18 cellular contexts compared by ENCODE assay signal in genomic region chr13:113413898-113414282, GRCh38. TPM values are rescaled to one million over a fixed set of nuclear protein-coding genes. Genes with fewer than 3 reads are reported as not detected.
DNase-seq lines count a peak whose midpoint lies in the region; ATAC-seq and TF ChIP-seq lines count a peak whose summit lies in the region.
"Had no signal": no experiment of that assay in that cellular context is flagged by ENCODE, and none has a peak within 500 bp of the region (broad histone marks: within the 10 kb centered on the region; RNA-seq: fewer than 3 reads in every experiment).

No MANE protein-coding gene starts in this region.

- intact Hi-C loops in right lobe of liver (cut with DNase I) = no loop called here

- H3K36me3 ChIP-seq in esophagus (ENCODE audit: control insufficient read depth in 2 of 2, insufficient read depth in 2 of 2, low read length in 1 of 2) (no peaks in the 10 kb centered on the region), right lobe of liver (no peaks in the 10 kb centered on the region), suprapubic skin (no peaks in the 10 kb centered on the region)
- H3K36me3 ChIP-seq: ovary had no signal

- no peaks in the 10 kb centered on the region for H3K4me1 Mint-ChIP-seq in WTC11
- H3K4me1 Mint-ChIP-seq: activated naive CD8-positive, alpha-beta T cell treated with anti-CD3 and anti-CD28 coated beads for 36 hours; CD4-positive, CD25-positive, alpha-beta regulatory T cell had no signal

- no peak overlapping the region for H3K4me3 Mint-ChIP-seq in WTC11
- H3K4me3 Mint-ChIP-seq: activated naive CD8-positive, alpha-beta T cell treated with anti-CD3 and anti-CD28 coated beads for 36 hours; CD4-positive, CD25-positive, alpha-beta regulatory T cell had no signal

- H3K9me3 ChIP-seq in esophagus (ENCODE audit: control insufficient read depth in 2 of 2, insufficient read depth in 1 of 2, low read depth in 1 of 2, low read length in 1 of 2) = no peaks in the 10 kb centered on the region
- H3K9me3 ChIP-seq in right lobe of liver = no peaks in the 10 kb centered on the region
- H3K9me3 ChIP-seq in suprapubic skin = no peaks in the 10 kb centered on the region
- H3K9me3 ChIP-seq: ovary had no signal

- H3K36me3 Mint-ChIP-seq in WTC11 = no peaks in the 10 kb centered on the region
- H3K36me3 Mint-ChIP-seq: activated naive CD8-positive, alpha-beta T cell treated with anti-CD3 and anti-CD28 coated beads for 36 hours; CD4-positive, CD25-positive, alpha-beta regulatory T cell had no signal

- peak; percentile 6; the same call in 1 of the 2 replicates for TF ChIP-seq EP300 in Ishikawa (IDR thresholded peaks at IDR 0.05; ENCODE audit: borderline replicate concordance)
- TF ChIP-seq EP300 in suprapubic skin (IDR thresholded peaks at IDR 0.05) = no peak

- no peaks in the 10 kb centered on the region for H3K9me3 Mint-ChIP-seq in WTC11

- WGBS in esophagus, 2 donors = 59 to 67% methylated on average over 9 of the region's 9 CpGs
- WGBS in right lobe of liver (ENCODE audit: insufficient coverage, low coverage, low lambda C conversion rate, missing lambda C conversion rate) = no CpG with 5 or more reads among the region's 9 CpGs
- 67% methylated on average over 3 of the region's 9 CpGs for WGBS in suprapubic skin

- H3K4me1 ChIP-seq in esophagus (ENCODE audit: control insufficient read depth in 2 of 2, insufficient read depth in 2 of 2, low read length in 1 of 2) (peaks cover 0 to 3% of the 10 kb centered on the region in 2 donors), right lobe of liver (no peaks in the 10 kb centered on the region), suprapubic skin (peaks cover 24% of the 10 kb centered on the region)

- H3K27ac ChIP-seq in esophagus (ENCODE audit: low read depth in 2 of 2, low read length in 1 of 2) (peak overlapping the region; percentile 27 to 48), right lobe of liver (no peak overlapping the region), suprapubic skin (peak overlapping the region; percentile 49)
- H3K27ac ChIP-seq: ovary, PC-9 had no signal

- H3K27me3 Mint-ChIP-seq in WTC11 (ENCODE audit: low read depth) = no peaks in the 10 kb centered on the region

- peak in 2 of 4 donors; percentile 13 to 30 for ATAC-seq in right lobe of liver
- no peak for ATAC-seq in WTC11
- ATAC-seq in omental fat pad (ENCODE audit: low FRiP score) = no peak
- ATAC-seq: K562 had no signal

- H3K27ac Mint-ChIP-seq in WTC11 = no peak overlapping the region
- H3K27ac Mint-ChIP-seq: activated naive CD8-positive, alpha-beta T cell treated with anti-CD3 and anti-CD28 coated beads for 36 hours; CD4-positive, CD25-positive, alpha-beta regulatory T cell had no signal

- CTCF ChIA-PET in GM10248 (lab: Yijun Ruan, JAX) = no interaction called here
- CTCF ChIA-PET in WTC11 (lab: Charles Lee) = interaction anchor here (1.3 to 1.6 kb wide), 2 partner anchors 37 to 148 kb away, joined by 3 to 4 read pairs; no protein-coding TSS in a partner anchor

- DNase-seq in right lobe of liver (peak in 2 of 3 donors; percentile 15 to 42), suprapubic skin (ENCODE audit: low spot score in 2 of 2) (no peak), NCI-H2227 (lab: John Stamatoyannopoulos, UW; ENCODE audit: unreplicated experiment) (no peak), GM10248 (ENCODE audit: extremely low spot score) (no peak), WTC11 (ENCODE audit: low spot score) (no peak), omental fat pad (ENCODE audit: low spot score) (no peak)
- DNase-seq: activated CD4-positive, alpha-beta T cell treated with anti-CD3 and anti-CD28 coated beads for 1 hour; activated naive CD8-positive, alpha-beta T cell treated with anti-CD3 and anti-CD28 coated beads for 36 hours; CD4-positive, CD25-positive, alpha-beta regulatory T cell; mammary epithelial cell; NCI-H1417 treated with DMSO at 0.1 percent for 48 hours; NCI-H524; ovary; stimulated activated CD8-positive, alpha-beta memory T cell treated with anti-CD3 and anti-CD28 coated beads, Interleukin-4, amount 100 ng/mL, for 48 hours had no signal

- H3K4me3 ChIP-seq in esophagus (ENCODE audit: low read depth in 1 of 2, low read length in 2 of 2) (no peak overlapping the region), right lobe of liver (no peak overlapping the region), suprapubic skin (no peak overlapping the region)
- H3K4me3 ChIP-seq: K562, ovary, PC-9 had no signal

- TF ChIP-seq POLR2A in right lobe of liver (IDR thresholded peaks at IDR 0.05) = no peak
- TF ChIP-seq POLR2A in suprapubic skin (IDR thresholded peaks at IDR 0.05) = no peak

- H3K27me3 ChIP-seq in esophagus (ENCODE audit: control insufficient read depth in 1 of 2, insufficient read depth in 2 of 2, low read length in 2 of 2) (no peaks in the 10 kb centered on the region), right lobe of liver (no peaks in the 10 kb centered on the region), suprapubic skin (peaks cover 13% of the 10 kb centered on the region)
- H3K27me3 ChIP-seq: ovary had no signal

- POLR2A ChIA-PET in GM10248 (lab: Yijun Ruan, JAX) (no interaction called here), WTC11 (lab: Charles Lee) (no interaction called here)

- TF ChIP-seq CTCF in right lobe of liver (IDR thresholded peaks at IDR 0.05) (no peak), suprapubic skin (IDR thresholded peaks at IDR 0.05) (no peak), GM10248 (IDR thresholded peaks at IDR 0.05; ENCODE audit: control extremely low read depth, extremely low read depth, low read depth, missing control alignments) (no peak), WTC11 (IDR thresholded peaks at IDR 0.05) (no peak), omental fat pad (IDR thresholded peaks at IDR 0.05) (no peak)

- TF ChIP-seq RAD21 in Ishikawa (IDR thresholded peaks at IDR 0.05; ENCODE audit: low read depth) = no peak

TF ChIP-seq in Ishikawa, 13 proteins besides CTCF, POLR2A, EP300 and RAD21 (continues in another document):
- TF ChIP-seq CEBPB (IDR thresholded peaks at IDR 0.05) (no peak), NFIC (IDR thresholded peaks at IDR 0.05) (no peak), ZBTB7A (IDR thresholded peaks at IDR 0.05; ENCODE audit: low read depth) (peak; percentile 11; the same call in 1 of the 2 replicates), TAF1 (IDR thresholded peaks at IDR 0.05; ENCODE audit: low read depth) (no peak), YY1 (IDR thresholded peaks at IDR 0.05; ENCODE audit: low read depth) (peak; percentile 26; the same call in 1 of the 2 replicates), TEAD4 (IDR thresholded peaks at IDR 0.05) (no peak)

TF ChIP-seq in WTC11, 78 proteins besides CTCF, POLR2A, EP300 and RAD21:
- TF ChIP-seq MXD4 (CRISPR knock-in tag; IDR thresholded peaks at IDR 0.05; ENCODE audit: borderline replicate concordance) = no peak
- no peak for TF ChIP-seq CDX4 (CRISPR knock-in tag; IDR thresholded peaks at IDR 0.05; ENCODE audit: borderline replicate concordance)

RNA-seq across cellular contexts. Expression of gene ADPRHL1, which starts 39.4 kb away (rescaled TPM):
- polyA plus RNA-seq in esophagus = under 1 TPM; 0.51 to 0.89 TPM
- total RNA-seq in right lobe of liver (1 to 10 TPM in 4 of 6 experiments, under 1 TPM in 2; 0.37 to 1.7 (median 1.1) TPM), suprapubic skin (1 to 10 TPM; 2.5 to 8.6 (median 5.5) TPM), WTC11 (2021) (1.0 to 1.5 TPM (median 1.4 TPM) in 3 replicates), omental fat pad (1 to 10 TPM in 3 of 4 donors, under 1 TPM in 1; 0.72 to 2.7 (median 1.7) TPM)

RNA-seq across cellular contexts. Expression of gene GRTP1, which starts 50.0 kb away (rescaled TPM):
- 10 to 100 TPM; 13.9 to 15.8 TPM for polyA plus RNA-seq in esophagus
- total RNA-seq in right lobe of liver (10 to 100 TPM; 18.5 to 41.3 (median 30.8) TPM), suprapubic skin (10 to 100 TPM; 23.5 to 40.8 (median 32.2) TPM), WTC11 (2021) (59.0 to 62.0 TPM (median 60.0 TPM) in 3 replicates), omental fat pad (1 to 10 TPM; 1.7 to 4.4 (median 2.1) TPM)
- total RNA-seq: activated naive CD8-positive, alpha-beta T cell treated with anti-CD3 and anti-CD28 coated beads for 36 hours; CD4-positive, CD25-positive, alpha-beta regulatory T cell had no signal

Comparison
In these comparisons a context has a peak if more than half of its experiments do, and no peak if none do; other contexts are left out.
1. H3K27ac ChIP-seq: peak in esophagus (2 of 2) and suprapubic skin (single experiment); none in right lobe of liver (0 of 3).
2. DNase-seq: peak in right lobe of liver (2 of 3); none in suprapubic skin (0 of 2), NCI-H2227 (single experiment), GM10248 (single experiment), WTC11 (single experiment) and omental fat pad (single experiment).